ENCODE assay signal across 8 cellular contexts in genomic region chr10:14959221-14960057, GRCh38. TPM values are rescaled to one million over a fixed set of nuclear protein-coding genes. Genes with fewer than 3 reads are reported as not detected.
DNase-seq lines count a peak whose midpoint lies in the region; ATAC-seq, FAIRE-seq and TF ChIP-seq lines count a peak whose summit lies in the region.

A gene with protein sequence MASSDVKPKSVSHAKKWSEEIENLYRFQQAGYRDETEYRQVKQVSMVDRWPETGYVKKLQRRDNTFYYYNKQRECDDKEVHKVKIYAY (plus strand): TSS chr10:14959388. CDS start chr10:14966469, 7,081 bp downstream.

- intact Hi-C loops in kidney (cut with DNase I) = no loop called here

- FAIRE-seq in kidney (lab: Jason Lieb, UNC) = no peak

- peak within 1 kb of the TSS; percentile 70 to 92 for H3K4me3 ChIP-seq in kidney (ENCODE audit: low read length in 2 of 2)

- H3K4me1 ChIP-seq in kidney (ENCODE audit: control insufficient read depth in 1 of 2, insufficient read depth in 1 of 2, low read depth in 1 of 2, low read length in 2 of 2) = no peaks in the 10 kb centered on the region

- H3K9me3 ChIP-seq in kidney (ENCODE audit: control insufficient read depth in 1 of 2, low read length in 2 of 2) = no peaks in the 10 kb centered on the region

- peak; percentile 71 for ATAC-seq in GM19043 (IDR thresholded peaks at IDR 0.05; ENCODE audit: low read depth, unreplicated experiment)
- ATAC-seq in HG03354 (IDR thresholded peaks at IDR 0.05; ENCODE audit: poor library complexity, severe bottlenecking, unreplicated experiment) = peak; percentile 85

- TF ChIP-seq CTCF in kidney (IDR thresholded peaks at IDR 0.05; ENCODE audit: borderline replicate concordance, extremely low read depth, insufficient read depth) = no peak

- DNase-seq in AG20443 (ENCODE audit: low spot score) (peak; percentile 98), NCI-H446 (lab: John Stamatoyannopoulos, UW) (peak; percentile 87 to 92), cerebellar nuclear complex (lab: John Stamatoyannopoulos, UW) (peak; percentile 31 to 73), kidney (peak; percentile 97)
- DNase-seq in activated CD4-positive, CD25-positive, alpha-beta regulatory T cell treated with anti-CD3 and anti-CD28 coated beads, Interleukin-2, amount 50 U/mL, for 72 hours = peak; percentile 96
- peak; percentile 87 to 97 for DNase-seq in stimulated activated CD4-positive, alpha-beta T cell treated with anti-CD3 and anti-CD28 coated beads, Interleukin-15, amount 100 ng/mL, for 1 hour (ENCODE audit: low read depth in 1 of 2, low spot score in 1 of 2)

- H3K9ac ChIP-seq in kidney (ENCODE audit: low read length in 2 of 2) = peak within 1 kb of the TSS; percentile 43 to 78

- no peaks in the 10 kb centered on the region for H3K36me3 ChIP-seq in kidney (ENCODE audit: control insufficient read depth in 1 of 2, insufficient read depth in 2 of 2, low read length in 2 of 2)

- peak within 1 kb of the TSS; percentile 95 for H3K27ac ChIP-seq in kidney (ENCODE audit: low read depth in 2 of 2, low read length in 2 of 2)

RNA-seq across cellular contexts. Expression of the gene that starts here (rescaled TPM):
- not detected for total RNA-seq in kidney
- polyA plus RNA-seq in kidney (ENCODE audit: insufficient read depth, low read depth, low replicate concordance) = 1.4 TPM

Comparison
In these comparisons a context has a peak if more than half of its experiments do, and no peak if none do; other contexts are left out.
1. Peak in every context shown above with its lines: DNase-seq, ATAC-seq, H3K4me3 ChIP-seq and H3K27ac ChIP-seq.